23 cellular contexts compared by ENCODE assay signal in genomic region chr9:134062461-134063087, GRCh38. TPM values are rescaled to one million over a fixed set of nuclear protein-coding genes. Genes with fewer than 3 reads are reported as not detected.
DNase-seq lines count a peak whose midpoint lies in the region; ATAC-seq, FAIRE-seq and TF ChIP-seq lines count a peak whose summit lies in the region.
"Had no signal": no experiment of that assay in that cellular context is flagged by ENCODE, and none has a peak within 500 bp of the region (broad histone marks: within the 10 kb centered on the region; RNA-seq: fewer than 3 reads in every experiment).

No MANE protein-coding gene starts in this region.

- H3K27ac ChIP-seq in GM23338 (ENCODE audit: low read depth) (no peak overlapping the region), VCaP (peak overlapping the region; percentile 100; the same call in 1 of the 2 replicates), HepG2 (ENCODE audit: extremely low read length, insufficient read depth, low read length) (no peak overlapping the region), gastrocnemius medialis (peak overlapping the region; percentile 76 to 83 (median 78))
- H3K27ac ChIP-seq: epithelial cell of prostate, gastroesophageal sphincter, neutrophil had no signal

- H3K36me3 ChIP-seq in GM23338 (ENCODE audit: insufficient read depth) (no peaks in the 10 kb centered on the region), HepG2 (replicated peaks in 1 of 2; ENCODE audit: control insufficient read depth in 1 of 2, insufficient read depth in 2 of 2, low read length in 2 of 2) (no peaks in the 10 kb centered on the region; a peak in 1 of 5 replicates), gastrocnemius medialis (no peaks in the 10 kb centered on the region)
- H3K36me3 ChIP-seq: gastroesophageal sphincter had no signal

- DNase-seq in GM23338 (ENCODE audit: low spot score) = no peak
- no peak for DNase-seq in HepG2 (ENCODE audit: low spot score)
- no peak for DNase-seq in gastrocnemius medialis
- DNase-seq in NCI-H1436 (lab: John Stamatoyannopoulos, UW) = no peak
- no peak for DNase-seq in immature natural killer cell
- DNase-seq in RKO (ENCODE audit: low spot score) = no peak
- DNase-seq: activated CD8-positive, alpha-beta memory T cell treated with anti-CD3 and anti-CD28 coated beads, Interleukin-2, amount 10 ng/mL, durations not matched to agents 7 days and 5 days; activated effector memory CD4-positive, alpha-beta T cell treated with Interleukin-2 at 50 U/mL for 16 hours; AML-193; anterior cingulate cortex; DMS 273 treated with DMSO at 0.1 percent for 48 hours; GF-D8; mammary epithelial cell; NCI-H187 treated with DMSO at 0.1 percent for 48 hours; NCI-H446 treated with DMSO at 0.1 percent for 48 hours; SHP77; stimulated activated CD4-positive, alpha-beta T cell treated with anti-CD3 and anti-CD28 coated beads, Interleukin-4, amount 100 ng/mL, for 1 hour had no signal

- peak overlapping the region; percentile 86; the same call in 1 of the 2 replicates for H3K27ac Mint-ChIP-seq in GM23338
- peak overlapping the region in 2 of 6 donors; percentile 21 to 40 for H3K27ac Mint-ChIP-seq in immature natural killer cell
- H3K27ac Mint-ChIP-seq: activated CD8-positive, alpha-beta memory T cell treated with anti-CD3 and anti-CD28 coated beads, Interleukin-2, amount 10 ng/mL, durations not matched to agents 7 days and 5 days had no signal

- no peak for TF ChIP-seq RAD21 in HepG2 (CRISPR knock-in tag; IDR thresholded peaks at IDR 0.05)

- H4K20me1 ChIP-seq in GM23338 (replicated peaks; ENCODE audit: insufficient read depth) = peaks cover 64% of the 10 kb centered on the region
- peaks cover 45% of the 10 kb centered on the region for H4K20me1 ChIP-seq in HepG2 (ENCODE audit: insufficient read depth, low read length)

- H3K9me3 ChIP-seq in HepG2 (ENCODE audit: low read length) (no peaks in the 10 kb centered on the region), gastrocnemius medialis (no peaks in the 10 kb centered on the region)
- H3K9me3 ChIP-seq: gastroesophageal sphincter, neutrophil had no signal

- BruUV-seq in HepG2 (replicated peaks; lab: Mats Ljungman, UMichigan) = no TSS peak

- ATAC-seq in GM23338 (no peak), HepG2 (no peak), gastrocnemius medialis (no peak)
- ATAC-seq: activated CD8-positive, alpha-beta memory T cell treated with anti-CD3 and anti-CD28 coated beads, Interleukin-2, amount 10 ng/mL, durations not matched to agents 7 days and 5 days; gastroesophageal sphincter had no signal

- FAIRE-seq in HepG2 (lab: Jason Lieb, UNC) = no peak
- FAIRE-seq: colon, GM12891 had no signal

- peaks cover 15% of the 10 kb centered on the region for H3K27me3 Mint-ChIP-seq in GM23338 (ENCODE audit: insufficient read depth, low read depth, poor library complexity)
- H3K27me3 Mint-ChIP-seq in immature natural killer cell (ENCODE audit: low read depth in 3 of 3) = peaks cover 5 to 9% (median 9%) of the 10 kb centered on the region in 3 donors
- H3K27me3 Mint-ChIP-seq: activated CD8-positive, alpha-beta memory T cell treated with anti-CD3 and anti-CD28 coated beads, Interleukin-2, amount 10 ng/mL, durations not matched to agents 7 days and 5 days had no signal

- H3K4me3 ChIP-seq in GM23338 (no peak overlapping the region), HepG2 (replicated peaks in 1 of 3; ENCODE audit: insufficient read depth in 1 of 3, low read depth in 2 of 3, low read length in 3 of 3) (no peak overlapping the region), gastrocnemius medialis (peak overlapping the region in 3 of 4 donors; percentile 19 to 44 (median 19))
- H3K4me3 ChIP-seq: gastroesophageal sphincter had no signal

- POLR2A ChIA-PET in HepG2 (lab: Yijun Ruan, JAX) = no interaction called here

- H3K79me2 ChIP-seq in GM23338 (replicated peaks; ENCODE audit: insufficient read depth) = peaks cover 95% of the 10 kb centered on the region
- H3K79me2 ChIP-seq in HepG2 (ENCODE audit: insufficient read depth, low read length) = peaks cover 94% of the 10 kb centered on the region

- no peaks in the 10 kb centered on the region for H3K9me2 ChIP-seq in GM23338 (ENCODE audit: insufficient read depth)

- H3K4me1 ChIP-seq in GM23338 (ENCODE audit: insufficient read depth) (peaks cover 14% of the 10 kb centered on the region), HepG2 (ENCODE audit: insufficient read depth, low read length) (peaks cover 73% of the 10 kb centered on the region), gastrocnemius medialis (peaks cover 86 to 94% of the 10 kb centered on the region in 2 donors)

- H3K36me3 Mint-ChIP-seq in GM23338 (ENCODE audit: low read depth) (peaks cover 11% of the 10 kb centered on the region), immature natural killer cell (no peaks in the 10 kb centered on the region)
- H3K36me3 Mint-ChIP-seq: activated CD8-positive, alpha-beta memory T cell treated with anti-CD3 and anti-CD28 coated beads, Interleukin-2, amount 10 ng/mL, durations not matched to agents 7 days and 5 days had no signal

- H3K4me3 Mint-ChIP-seq in GM23338 (no peak overlapping the region; the same call in 2 of the 3 replicates), immature natural killer cell (no peak overlapping the region)
- H3K4me3 Mint-ChIP-seq: activated CD8-positive, alpha-beta memory T cell treated with anti-CD3 and anti-CD28 coated beads, Interleukin-2, amount 10 ng/mL, durations not matched to agents 7 days and 5 days had no signal

- H3K9ac ChIP-seq in HepG2 (ENCODE audit: insufficient read depth, low read depth, low read length) = no peak overlapping the region

- H3F3A ChIP-seq in GM23338 (replicated peaks; ENCODE audit: low read depth) = no peaks in the 10 kb centered on the region

- 93% methylated on average over 17 of the region's 22 CpGs for WGBS in HepG2 (ENCODE audit: low lambda C conversion rate)

- TF ChIP-seq CTCF in GM23338 (conservative IDR thresholded peaks at IDR 0.05; ENCODE audit: low read depth in 2 of 2) (no peak), VCaP (conservative IDR thresholded peaks at IDR 0.05) (no peak), HepG2 (CRISPR knock-in tag; IDR thresholded peaks at IDR 0.05) (no peak), gastrocnemius medialis (IDR thresholded peaks at IDR 0.05 in 4 of 5, conservative IDR thresholded peaks at IDR 0.05 in 1 of 5) (no peak)

- H2AFZ ChIP-seq in GM23338 (no peak overlapping the region), HepG2 (ENCODE audit: low read length) (no peak overlapping the region)

- in situ Hi-C loops in HepG2 (cut with HindIII; ENCODE audit: extremely low pct_ligation_motif_present, low pct_unique_long_range_greater_than_20kb) (loop anchor here (10.0 kb wide), 1 partner anchor 272 kb away; no protein-coding TSS in a partner anchor), gastrocnemius medialis (cut with MboI; ENCODE audit: low sequenced_read_pairs in 4 of 4) (no loop called here)

- TF ChIP-seq EP300 in HepG2 (IDR thresholded peaks at IDR 0.05; ENCODE audit: low read depth in 2 of 2, low read length in 2 of 2) = no peak
- no peak for TF ChIP-seq EP300 in HepG2 (CRISPR knock-in tag; IDR thresholded peaks at IDR 0.05; ENCODE audit: borderline replicate concordance)

- no peak for TF ChIP-seq POLR2A in HepG2 (IDR thresholded peaks at IDR 0.05; ENCODE audit: insufficient read depth in 1 of 2, low read depth in 2 of 2, low read length in 2 of 2)
- no peak for TF ChIP-seq POLR2A in gastrocnemius medialis (IDR thresholded peaks at IDR 0.05)

- H3K9me3 Mint-ChIP-seq in GM23338 (no peaks in the 10 kb centered on the region), immature natural killer cell (no peaks in the 10 kb centered on the region)

- H3K27me3 ChIP-seq in GM23338 (ENCODE audit: insufficient read depth) (no peaks in the 10 kb centered on the region), HepG2 (ENCODE audit: control insufficient read depth in 1 of 2, insufficient read depth in 2 of 2, low read length in 2 of 2) (no peaks in the 10 kb centered on the region; a peak in 1 of 5 replicates), gastrocnemius medialis (no peaks in the 10 kb centered on the region)
- H3K27me3 ChIP-seq: gastroesophageal sphincter, neutrophil had no signal

- H3K4me1 Mint-ChIP-seq in GM23338 (peaks cover 52% of the 10 kb centered on the region), immature natural killer cell (peaks cover 54 to 65% of the 10 kb centered on the region in 2 donors)

- H3K4me2 ChIP-seq in GM23338 (no peak overlapping the region; the same call in 1 of the 2 replicates), HepG2 (ENCODE audit: low read depth, low read length) (no peak overlapping the region)

- CTCF ChIA-PET in HepG2 (lab: Yijun Ruan, JAX; ENCODE audit: low intra/inter-chr PET ratio, low total read pairs) = no interaction called here

- intact Hi-C loops in HepG2 (cut with micrococcal nuclease; ENCODE audit: unreplicated experiment) = no loop called here
- intact Hi-C loops in gastrocnemius medialis (cut with DNase I; ENCODE audit: low total_unique reads) = loop anchor here (5.0 kb wide), 1 partner anchor 1065 kb away; no protein-coding TSS in a partner anchor

RNA-seq across cellular contexts. Expression of gene BRD3, which starts 5.3 kb away (rescaled TPM):
- 40.7 and 46.0 TPM in 2 replicates for total RNA-seq in GM23338 (2014; rRNA removed; shearing (Covaris generic))
- polyA plus RNA-seq in GM23338 (2016; fragmentation: Nextera tagmentation; extraction: Ambion mirVana) (87.1 and 88.0 TPM in 2 replicates), HepG2 (2011; rRNA removed) (12.8 and 12.9 TPM in 2 replicates), immature natural killer cell (10 to 100 TPM; 24.2 to 43.4 (median 29.0) TPM)
- total RNA-seq in HepG2 (2016; rRNA removed; fragmentation: Illumina TruSeq; extraction: Trizol) (5.9 and 11.2 TPM in 2 replicates), gastrocnemius medialis (10 to 100 TPM; 10.8 to 21.5 (median 16.5) TPM)
- 1.2 TPM in 2 replicates for total RNA-seq in HepG2 (2016; cell fraction: cytosol; rRNA removed; fragmentation: Illumina TruSeq; extraction: Trizol; ENCODE audit: low read depth)
- 7.7 and 8.4 TPM in 2 replicates for total RNA-seq in HepG2 (2016; cell fraction: insoluble cytoplasmic fraction; rRNA removed; fragmentation: Illumina TruSeq; extraction: Trizol)
- 4.3 and 4.8 TPM in 2 replicates for total RNA-seq in HepG2 (2016; cell fraction: membrane; rRNA removed; fragmentation: Illumina TruSeq; extraction: Trizol)
- 8.6 and 9.0 TPM in 2 replicates for total RNA-seq in HepG2 (2016; cell fraction: nucleus; rRNA removed; fragmentation: Illumina TruSeq; extraction: Trizol)
- 7.3 and 8.3 TPM in 2 replicates for polyA plus RNA-seq in HepG2 (2011; cell fraction: cytosol; rRNA removed)
- 33.7 and 42.3 TPM in 2 replicates for polyA plus RNA-seq in HepG2 (2011; cell fraction: nucleus; rRNA removed)
- polyA plus RNA-seq in HepG2 (2012) = 22.7 and 27.4 TPM in 2 replicates
- 1.8 and 2.3 TPM in 2 replicates for polyA plus RNA-seq in HepG2 (2016; cell fraction: cytosol; fragmentation: Illumina TruSeq; extraction: Trizol; ENCODE audit: low read depth)
- 12.6 and 17.1 TPM in 2 replicates for polyA plus RNA-seq in HepG2 (2016; cell fraction: insoluble cytoplasmic fraction; fragmentation: Illumina TruSeq; extraction: Trizol; ENCODE audit: low read depth)
- 4.3 and 4.6 TPM in 2 replicates for polyA plus RNA-seq in HepG2 (2016; cell fraction: membrane; fragmentation: Illumina TruSeq; extraction: Trizol; ENCODE audit: low read depth)
- polyA plus RNA-seq in HepG2 (2016; cell fraction: nucleus; fragmentation: Illumina TruSeq; extraction: Trizol; ENCODE audit: insufficient read depth, low read depth) = 21.2 and 21.4 TPM in 2 replicates
- 15.0 and 25.5 TPM in 2 replicates for polyA minus RNA-seq in HepG2 (2011; rRNA and poly(A)+ RNA removed; ENCODE audit: low replicate concordance)
- 23.5 and 27.0 TPM in 2 replicates for polyA minus RNA-seq in HepG2 (2011; cell fraction: cytosol; rRNA and poly(A)+ RNA removed)
- polyA minus RNA-seq in HepG2 (2011; cell fraction: nucleus; rRNA and poly(A)+ RNA removed) = 13.3 and 16.8 TPM in 2 replicates

RNA-seq across cellular contexts. Expression of gene BRD3OS, which starts 37.3 kb away (rescaled TPM):
- 12.8 and 16.0 TPM in 2 replicates for total RNA-seq in GM23338 (2014; rRNA removed; shearing (Covaris generic))
- polyA plus RNA-seq in GM23338 (2016; fragmentation: Nextera tagmentation; extraction: Ambion mirVana) (9.2 and 10.9 TPM in 2 replicates), HepG2 (2011; rRNA removed) (3.9 and 5.7 TPM in 2 replicates), immature natural killer cell (10 to 100 TPM; 13.7 to 14.9 (median 13.8) TPM)
- total RNA-seq in HepG2 (2016; rRNA removed; fragmentation: Illumina TruSeq; extraction: Trizol) (4.9 and 5.0 TPM in 2 replicates), gastrocnemius medialis (1 to 10 TPM in 3 of 4 donors, under 1 TPM in 1; 0.76 to 9.3 (median 5.8) TPM)
- 2.6 and 4.1 TPM in 2 replicates for total RNA-seq in HepG2 (2016; cell fraction: cytosol; rRNA removed; fragmentation: Illumina TruSeq; extraction: Trizol; ENCODE audit: low read depth)
- 4.9 and 5.5 TPM in 2 replicates for total RNA-seq in HepG2 (2016; cell fraction: insoluble cytoplasmic fraction; rRNA removed; fragmentation: Illumina TruSeq; extraction: Trizol)
- 10.3 and 11.9 TPM in 2 replicates for total RNA-seq in HepG2 (2016; cell fraction: membrane; rRNA removed; fragmentation: Illumina TruSeq; extraction: Trizol)
- 3.1 and 4.3 TPM in 2 replicates for total RNA-seq in HepG2 (2016; cell fraction: nucleus; rRNA removed; fragmentation: Illumina TruSeq; extraction: Trizol)
- 3.3 and 4.0 TPM in 2 replicates for polyA plus RNA-seq in HepG2 (2011; cell fraction: cytosol; rRNA removed)
- 3.3 and 3.7 TPM in 2 replicates for polyA plus RNA-seq in HepG2 (2011; cell fraction: nucleus; rRNA removed)
- 2.3 and 2.6 TPM in 2 replicates for polyA plus RNA-seq in HepG2 (2012)
- 4.5 and 6.0 TPM in 2 replicates for polyA plus RNA-seq in HepG2 (2016; cell fraction: cytosol; fragmentation: Illumina TruSeq; extraction: Trizol; ENCODE audit: low read depth)
- polyA plus RNA-seq in HepG2 (2016; cell fraction: insoluble cytoplasmic fraction; fragmentation: Illumina TruSeq; extraction: Trizol; ENCODE audit: low read depth) = 5.4 and 5.8 TPM in 2 replicates
- 8.8 and 10.1 TPM in 2 replicates for polyA plus RNA-seq in HepG2 (2016; cell fraction: membrane; fragmentation: Illumina TruSeq; extraction: Trizol; ENCODE audit: low read depth)
- 4.3 and 5.4 TPM in 2 replicates for polyA plus RNA-seq in HepG2 (2016; cell fraction: nucleus; fragmentation: Illumina TruSeq; extraction: Trizol; ENCODE audit: insufficient read depth, low read depth)
- 5.6 and 12.7 TPM in 2 replicates for polyA minus RNA-seq in HepG2 (2011; rRNA and poly(A)+ RNA removed; ENCODE audit: low replicate concordance)
- polyA minus RNA-seq in HepG2 (2011; cell fraction: cytosol; rRNA and poly(A)+ RNA removed) = 2.5 and 3.1 TPM in 2 replicates
- polyA minus RNA-seq in HepG2 (2011; cell fraction: nucleus; rRNA and poly(A)+ RNA removed) = 1.5 and 2.1 TPM in 2 replicates

Comparison
In these comparisons a context has a peak if more than half of its experiments do, and no peak if none do; other contexts are left out.
1. H3K27ac ChIP-seq: peak in VCaP (single experiment) and gastrocnemius medialis (4 of 4); none in GM23338 (single experiment) and HepG2 (single experiment).
2. H3K4me3 ChIP-seq: peak in gastrocnemius medialis (3 of 4); none in GM23338 (single experiment) and HepG2 (0 of 3).